In genomic region chr21:35508389-35508888, GRCh38 we compare ENCODE assay signal across 9 cellular contexts.
A peak's percentile ranks its signal among the peaks of the same experiment; 100 is the strongest.
DNase-seq lines count a peak whose midpoint lies in the region; ATAC-seq and TF ChIP-seq lines count a peak whose summit lies in the region.
"Had no signal": no experiment of that assay in that cellular context is flagged by ENCODE, and none has a peak within 500 bp of the region (broad histone marks: within the 10 kb centered on the region; RNA-seq: fewer than 3 reads in every experiment).

No MANE protein-coding gene starts in this region.

- peak overlapping the region in 2 of 4 donors; percentile 5 to 32 for H3K27ac ChIP-seq in Peyer's patch
- no peak overlapping the region for H3K27ac ChIP-seq in psoas muscle
- H3K27ac ChIP-seq: VCaP had no signal

- peak; percentile 23 for DNase-seq in NK-92 treated with Interleukin-12 subunit alpha and Interleukin-12 subunit beta, amount 100 ng/mL, for 24 hours (lab: John Stamatoyannopoulos, UW)
- DNase-seq in NK-92 (lab: John Stamatoyannopoulos, UW; ENCODE audit: unreplicated experiment) (no peak), Peyer's patch (peak in 1 of 3 donors; percentile 70), foreskin fibroblast (peak; percentile 95 to 97), psoas muscle (peak; percentile 33 to 71), NCI-H510A (lab: John Stamatoyannopoulos, UW) (no peak)

- TF ChIP-seq POLR2A in Peyer's patch (IDR thresholded peaks at IDR 0.05), result no peak

- TF ChIP-seq CTCF in Peyer's patch (IDR thresholded peaks at IDR 0.05) (peak in 4 of 6 experiments; percentile 21 to 38 (median 33)), foreskin fibroblast (IDR thresholded peaks at IDR 0.05; ENCODE audit: low read depth, low read length) (peak; percentile 41), psoas muscle (IDR thresholded peaks at IDR 0.05) (peak; percentile 16)

- intact Hi-C loops in psoas muscle (cut with DNase I), result no loop called here

- 46 to 62% (median 48%) methylated on average over 6 of the region's 6 CpGs for WGBS in psoas muscle, 3 donors

- ATAC-seq in psoas muscle, result peak; percentile 41 to 73 (median 62)
- no peak for ATAC-seq in HG03280 (IDR thresholded peaks at IDR 0.05; ENCODE audit: unreplicated experiment)
- ATAC-seq in GM21381 (IDR thresholded peaks at IDR 0.05; ENCODE audit: unreplicated experiment), result no peak

- H3K27me3 ChIP-seq in Peyer's patch (no peaks in the 10 kb centered on the region), psoas muscle (ENCODE audit: insufficient read depth in 3 of 3, low read length in 2 of 3) (no peaks in the 10 kb centered on the region)

- no peaks in the 10 kb centered on the region for H3K9me3 ChIP-seq in Peyer's patch
- H3K9me3 ChIP-seq in psoas muscle, result no peaks in the 10 kb centered on the region

- no peak overlapping the region for H3K4me3 ChIP-seq in Peyer's patch
- H3K4me3 ChIP-seq in foreskin fibroblast (ENCODE audit: low read depth in 1 of 2, low read length in 2 of 2), result no peak overlapping the region
- no peak overlapping the region for H3K4me3 ChIP-seq in psoas muscle

- H3K36me3 ChIP-seq in Peyer's patch, result no peaks in the 10 kb centered on the region
- H3K36me3 ChIP-seq in psoas muscle (ENCODE audit: insufficient read depth in 1 of 2, low read depth in 1 of 2), result no peaks in the 10 kb centered on the region

- H3K4me1 ChIP-seq in Peyer's patch (no peaks in the 10 kb centered on the region), psoas muscle (peaks cover 7% of the 10 kb centered on the region)

Comparison
In these comparisons a context has a peak if more than half of its experiments do, and no peak if none do; other contexts are left out.
1. DNase-seq: peak in NK-92 treated with Interleukin-12 subunit alpha and Interleukin-12 subunit beta, amount 100 ng/mL, for 24 hours (single experiment), foreskin fibroblast (2 of 2) and psoas muscle (2 of 2); none in NK-92 (single experiment) and NCI-H510A (single experiment).
2. ATAC-seq: peak in psoas muscle (4 of 4); none in HG03280 (single experiment) and GM21381 (single experiment).
3. Peak in every context shown above with its lines, with median percentiles within 50 percentile points of each other: CTCF ChIP-seq.